In genomic region chr9:69180200-69180599, GRCh38 we compare ENCODE assay signal across 1 cellular context.
TF ChIP-seq lines count a peak whose summit lies in the region.

No MANE protein-coding gene starts in this region.

TF ChIP-seq in IMR-90, 13 proteins besides CTCF, POLR2A, EP300 and RAD21 (continued from another document):
- TF ChIP-seq RCOR1 (IDR thresholded peaks at IDR 0.05; ENCODE audit: insufficient replicate concordance, low read length) (no peak), MAZ (IDR thresholded peaks at IDR 0.05; ENCODE audit: borderline replicate concordance, low read depth, low read length) (no peak), FOS (IDR thresholded peaks at IDR 0.05; ENCODE audit: low read depth, low read length) (no peak), RFX5 (IDR thresholded peaks at IDR 0.05; ENCODE audit: low read depth, low read length) (no peak), CHD1 (IDR thresholded peaks at IDR 0.05; ENCODE audit: low read depth, low read length) (no peak), NFE2L2 (IDR thresholded peaks at IDR 0.05; ENCODE audit: low read depth, low read length) (no peak), MAFK (IDR thresholded peaks at IDR 0.05; ENCODE audit: low read depth, low read length) (no peak), MXI1 (IDR thresholded peaks at IDR 0.05; ENCODE audit: borderline replicate concordance, low read depth, low read length) (no peak), BHLHE40 (IDR thresholded peaks at IDR 0.05; ENCODE audit: low read depth, low read length) (no peak), ELK1 (IDR thresholded peaks at IDR 0.05; ENCODE audit: borderline replicate concordance, low read depth, low read length) (no peak)
